Comparison of ENCODE assay signal across 12 cellular contexts in genomic region chr3:14810070-14810732, GRCh38. TPM values are rescaled to one million over a fixed set of nuclear protein-coding genes. Genes with fewer than 3 reads are reported as not detected.
A peak's percentile ranks its signal among the peaks of the same experiment; 100 is the strongest.
DNase-seq lines count a peak whose midpoint lies in the region; ATAC-seq and TF ChIP-seq lines count a peak whose summit lies in the region.
"Had no signal": no experiment of that assay in that cellular context is flagged by ENCODE, and none has a peak within 500 bp of the region (broad histone marks: within the 10 kb centered on the region; RNA-seq: fewer than 3 reads in every experiment).

No MANE protein-coding gene starts in this region.

- no CpG with 5 or more reads among the region's 75 CpGs for WGBS in iPS DF 6.9 (ENCODE audit: insufficient coverage, insufficient read length)
- no CpG with 5 or more reads among the region's 75 CpGs for WGBS in trophoblast cell (ENCODE audit: extremely low coverage, insufficient coverage, insufficient read length)

- no peak overlapping the region for H3K14ac ChIP-seq in trophoblast cell (ENCODE audit: low read length)

- ATAC-seq in GM19324 (IDR thresholded peaks at IDR 0.05; ENCODE audit: low FRiP score, unreplicated experiment) (no peak), HG02885 (IDR thresholded peaks at IDR 0.05; ENCODE audit: poor library complexity, unreplicated experiment) (no peak), GM21737 (IDR thresholded peaks at IDR 0.05; ENCODE audit: unreplicated experiment) (no peak)
- ATAC-seq: effector memory CD8-positive, alpha-beta T cell had no signal

- peaks cover 4% of the 10 kb centered on the region for H3K79me1 ChIP-seq in trophoblast cell (ENCODE audit: low read length)

- H2BK5ac ChIP-seq in trophoblast cell (ENCODE audit: low read depth, low read length, poor library complexity) = no peak overlapping the region

- intact Hi-C loops in ascending aorta (cut with DNase I) = no loop called here

- peak overlapping the region in 1 of 2 donors; percentile 75 for H3K27ac ChIP-seq in ascending aorta
- no peak overlapping the region for H3K27ac ChIP-seq in iPS DF 6.9 (ENCODE audit: low read length)
- H3K27ac ChIP-seq in trophoblast cell (ENCODE audit: low read depth, low read length) = no peak overlapping the region
- H3K27ac ChIP-seq: SK-N-MC had no signal

- no peaks in the 10 kb centered on the region for H3K9me3 ChIP-seq in ascending aorta
- no peaks in the 10 kb centered on the region for H3K9me3 ChIP-seq in iPS DF 6.9 (ENCODE audit: control insufficient read depth, insufficient read depth, low read length)
- no peaks in the 10 kb centered on the region for H3K9me3 ChIP-seq in trophoblast cell (ENCODE audit: insufficient read depth, low read depth, low read length)

- H3K23ac ChIP-seq in trophoblast cell (ENCODE audit: low read length) = no peak overlapping the region

- H2AK5ac ChIP-seq in trophoblast cell (ENCODE audit: low read length) = no peak overlapping the region

- DNase-seq in CD1c-positive myeloid dendritic cell (ENCODE audit: extremely low spot score) = peak; percentile 56
- DNase-seq in ascending aorta (ENCODE audit: low spot score in 2 of 2) = no peak
- DNase-seq in iPS DF 6.9 (ENCODE audit: low read depth, low spot score) = no peak
- peak in 1 of 2 donors; percentile 5 for DNase-seq in trophoblast cell
- DNase-seq in stimulated activated CD4-positive, alpha-beta T cell treated with anti-CD3 and anti-CD28 coated beads, Interleukin-1b, Interleukin-23, amount 100 ng/mL, for 48 hours = no peak
- DNase-seq: effector memory CD8-positive, alpha-beta T cell; naive B cell; NCI-H2029 treated with DMSO at 0.1 percent for 48 hours had no signal

- H2BK12ac ChIP-seq in trophoblast cell (ENCODE audit: low read length) = no peak overlapping the region

- peaks cover 3% of the 10 kb centered on the region for H3K79me2 ChIP-seq in trophoblast cell (ENCODE audit: control insufficient read depth, insufficient read depth, low read length, poor library complexity)

- no peaks in the 10 kb centered on the region for H3K36me3 ChIP-seq in ascending aorta
- no peaks in the 10 kb centered on the region for H3K36me3 ChIP-seq in iPS DF 6.9 (ENCODE audit: control insufficient read depth, insufficient read depth, low read length)
- no peaks in the 10 kb centered on the region for H3K36me3 ChIP-seq in trophoblast cell (ENCODE audit: control insufficient read depth in 1 of 2, insufficient read depth in 2 of 2, low read length in 2 of 2)

- peak overlapping the region; percentile 44 to 80 for H3K4me3 ChIP-seq in ascending aorta
- peak overlapping the region; percentile 59 for H3K4me3 ChIP-seq in iPS DF 6.9 (ENCODE audit: low read length)
- peak overlapping the region; percentile 65 for H3K4me3 ChIP-seq in trophoblast cell (ENCODE audit: low read depth, low read length)
- H3K4me3 ChIP-seq: SK-N-MC had no signal

- H3K9ac ChIP-seq in trophoblast cell (ENCODE audit: low read length) = no peak overlapping the region

- H3K27me3 ChIP-seq in ascending aorta = no peaks in the 10 kb centered on the region
- peaks cover 14% of the 10 kb centered on the region; the same call in 1 of the 2 replicates for H3K27me3 ChIP-seq in iPS DF 6.9 (ENCODE audit: control insufficient read depth, insufficient read depth, low read length)
- peaks cover 6% of the 10 kb centered on the region for H3K27me3 ChIP-seq in trophoblast cell (ENCODE audit: insufficient read depth, low read length)

- H2AFZ ChIP-seq in trophoblast cell (ENCODE audit: insufficient read depth, low read length, poor library complexity) = no peak overlapping the region

- peak in 1 of 3 experiments; percentile 5 for TF ChIP-seq CTCF in ascending aorta (IDR thresholded peaks at IDR 0.05)

- H3K18ac ChIP-seq in trophoblast cell (ENCODE audit: low read length) = no peak overlapping the region

- H3K4ac ChIP-seq in trophoblast cell (ENCODE audit: low read depth, low read length) = no peak overlapping the region

- H3K4me1 ChIP-seq in ascending aorta (no peaks in the 10 kb centered on the region), iPS DF 6.9 (ENCODE audit: control insufficient read depth, insufficient read depth, low read length) (peaks cover 2% of the 10 kb centered on the region; the same call in 1 of the 2 replicates), trophoblast cell (ENCODE audit: control insufficient read depth in 1 of 2, insufficient read depth in 2 of 2, low read length in 2 of 2) (peaks cover 14 to 18% of the 10 kb centered on the region in 2 experiments)

- no peak overlapping the region for H4K12ac ChIP-seq in trophoblast cell (ENCODE audit: low read depth, low read length)

- H4K91ac ChIP-seq in trophoblast cell (ENCODE audit: low read depth, low read length) = no peak overlapping the region

- no peak overlapping the region for H4K8ac ChIP-seq in trophoblast cell (ENCODE audit: low read depth, low read length)

- H3K4me2 ChIP-seq in trophoblast cell (ENCODE audit: low read length) = peak overlapping the region; percentile 80

- H2BK120ac ChIP-seq in trophoblast cell (ENCODE audit: insufficient read depth, low read length, poor library complexity) = no peak overlapping the region

RNA-seq across cellular contexts. Expression of gene FGD5, which starts 8.6 kb away (rescaled TPM):
- total RNA-seq in ascending aorta = 112 TPM
- 23.6 and 27.1 TPM in 2 replicates for polyA plus RNA-seq in trophoblast cell (2013)
